In the genomic region with DNA sequence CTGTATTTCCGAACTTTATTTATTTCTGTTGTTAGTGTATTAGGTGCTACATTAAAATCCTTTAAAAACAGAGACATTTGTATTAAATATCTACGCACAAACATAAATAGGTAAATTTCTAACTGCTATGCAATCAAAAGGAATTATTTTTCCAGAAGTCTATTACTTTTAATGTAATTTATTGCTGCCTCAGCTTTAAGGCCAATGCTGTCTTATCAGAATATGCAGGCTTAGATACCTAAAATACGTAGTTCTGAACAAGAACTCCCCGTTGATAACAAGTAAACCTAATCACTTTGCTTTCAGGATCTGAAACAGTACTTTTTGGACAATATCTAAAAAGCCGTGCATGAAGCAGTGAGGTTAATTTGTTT, we compare ENCODE assay signal across 17 cellular contexts. TPM values are rescaled to one million over a fixed set of nuclear protein-coding genes. Genes with fewer than 3 reads are reported as not detected.
"Had no signal": no experiment of that assay in that cellular context is flagged by ENCODE, and none has a peak within 500 bp of the region (broad histone marks: within the 10 kb centered on the region; RNA-seq: fewer than 3 reads in every experiment).

No MANE protein-coding gene starts in this region.

- H3K27ac Mint-ChIP-seq: activated naive CD8-positive, alpha-beta T cell treated with anti-CD3 and anti-CD28 coated beads, Interleukin-2, amount 10 ng/mL, durations not matched to agents 7 days and 5 days; activated T-helper 1 cell treated with anti-CD3 and anti-CD28 coated beads, Interleukin-12 subunit alpha, Interleukin-12 subunit beta, Interleukin-2, Interleukin-4 antibody, amounts not matched to agents 30 ng/mL and 10 ng/mL and 1 ng/mL, durations not matched to agents 14 hours and 24 hours and 36 hours; immature natural killer cell; stimulated activated naive B cell treated with anti-CD40 and anti-IgM and Interleukin-4, amounts not matched to agents 10 μg/mL and 1 μg/mL and 100 μg/mL, for 72 hours had no signal

- H3K36me3 Mint-ChIP-seq: activated naive CD8-positive, alpha-beta T cell treated with anti-CD3 and anti-CD28 coated beads, Interleukin-2, amount 10 ng/mL, durations not matched to agents 7 days and 5 days; immature natural killer cell had no signal

- H3K9me3 Mint-ChIP-seq: activated T-helper 1 cell treated with anti-CD3 and anti-CD28 coated beads, Interleukin-12 subunit alpha, Interleukin-12 subunit beta, Interleukin-2, Interleukin-4 antibody, amounts not matched to agents 30 ng/mL and 10 ng/mL and 1 ng/mL, durations not matched to agents 14 hours and 24 hours and 36 hours had no signal

- H3K4me3 ChIP-seq: tibial artery, uterus had no signal

- H3K4me1 Mint-ChIP-seq: immature natural killer cell had no signal

- H3K9me3 ChIP-seq: tibial artery had no signal

- ATAC-seq: stimulated activated naive B cell treated with anti-CD40 and anti-IgM and Interleukin-4, amounts not matched to agents 10 μg/mL and 1 μg/mL and 100 μg/mL, for 72 hours had no signal

- H3K4me1 ChIP-seq: uterus had no signal

- H3K4me3 Mint-ChIP-seq: activated naive CD8-positive, alpha-beta T cell treated with anti-CD3 and anti-CD28 coated beads, Interleukin-2, amount 10 ng/mL, durations not matched to agents 7 days and 5 days; activated T-helper 1 cell treated with anti-CD3 and anti-CD28 coated beads, Interleukin-12 subunit alpha, Interleukin-12 subunit beta, Interleukin-2, Interleukin-4 antibody, amounts not matched to agents 30 ng/mL and 10 ng/mL and 1 ng/mL, durations not matched to agents 14 hours and 24 hours and 36 hours; immature natural killer cell; neural crest cell; stimulated activated naive B cell treated with anti-CD40 and anti-IgM and Interleukin-4, amounts not matched to agents 10 μg/mL and 1 μg/mL and 100 μg/mL, for 72 hours had no signal

- H3K27ac ChIP-seq: cardiac muscle cell, tibial artery, uterus had no signal

- H3K36me3 ChIP-seq: cardiac muscle cell, tibial artery, uterus had no signal

- DNase-seq: activated CD4-positive, CD25-positive, alpha-beta regulatory T cell treated with anti-CD3 and anti-CD28 coated beads, Interleukin-2, amount 50 U/mL, for 72 hours; activated naive CD8-positive, alpha-beta T cell treated with anti-CD3 and anti-CD28 coated beads, Interleukin-2, amount 10 ng/mL, durations not matched to agents 7 days and 5 days; anterior cingulate cortex; erythroblast; hypothalamus; immature natural killer cell; T-helper 1 cell; T1000; tibial artery; uterus had no signal

RNA-seq across cellular contexts. Expression of gene TCF21, which starts 33.3 kb away (rescaled TPM):
- total RNA-seq: activated CD8-positive, alpha-beta memory T cell treated with anti-CD3 and anti-CD28 coated beads for 36 hours; activated naive CD8-positive, alpha-beta T cell treated with anti-CD3 and anti-CD28 coated beads, Interleukin-2, amount 10 ng/mL, durations not matched to agents 7 days and 5 days; activated T-helper 1 cell treated with anti-CD3 and anti-CD28 coated beads, Interleukin-12 subunit alpha, Interleukin-12 subunit beta, Interleukin-2, Interleukin-4 antibody, amounts not matched to agents 30 ng/mL and 10 ng/mL and 1 ng/mL, durations not matched to agents 14 hours and 24 hours and 36 hours; dermis microvascular lymphatic vessel endothelial cell; neural crest cell; skeletal muscle tissue had no signal
- polyA plus RNA-seq: immature natural killer cell had no signal
